20 cellular contexts compared by ENCODE assay signal in genomic region chr18:61690418-61691138, GRCh38.
DNase-seq lines count a peak whose midpoint lies in the region; ATAC-seq, FAIRE-seq and TF ChIP-seq lines count a peak whose summit lies in the region.
"Had no signal": no experiment of that assay in that cellular context is flagged by ENCODE, and none has a peak within 500 bp of the region (broad histone marks: within the 10 kb centered on the region; RNA-seq: fewer than 3 reads in every experiment).

No MANE protein-coding gene starts in this region.

- peak; percentile 83 for DNase-seq in NCI-H69 (lab: John Stamatoyannopoulos, UW)
- DNase-seq in body of pancreas = peak in 3 of 4 donors; percentile 26 to 66 (median 40)
- DNase-seq in kidney tubule cell (ENCODE audit: low spot score) = peak; percentile 75
- peak in 4 of 6 donors; percentile 18 to 48 (median 37) for DNase-seq in pancreas
- no peak for DNase-seq in SW 1271 (lab: John Stamatoyannopoulos, UW)
- DNase-seq in occipital lobe (lab: John Stamatoyannopoulos, UW) = no peak
- DNase-seq: CD4-positive, alpha-beta T cell; DMS79; MG63; NCI-H187 treated with DMSO at 0.1 percent for 48 hours; NCI-H2107; NCI-H2227 treated with DMSO at 0.1 percent for 48 hours; NCI-H524; PC-9; RPMI8226; SHP77; SK-N-SH had no signal

- no peaks in the 10 kb centered on the region for H3K36me3 ChIP-seq in body of pancreas (replicated peaks in 1 of 2; ENCODE audit: insufficient read depth in 1 of 2, low read depth in 2 of 2)
- no peaks in the 10 kb centered on the region for H3K36me3 ChIP-seq in pancreas
- H3K36me3 ChIP-seq: BLaER1, MG63 had no signal

- FAIRE-seq in pancreas (lab: Jason Lieb, UNC) = no peak
- FAIRE-seq: K562 had no signal

- WGBS in body of pancreas, 2 donors = 33 to 40% methylated on average over 5 of the region's 5 CpGs
- WGBS in pancreas, 2 donors = 34 to 35% methylated on average over 5 of the region's 5 CpGs

- H3K4me1 ChIP-seq in body of pancreas (peaks cover 17% of the 10 kb centered on the region), pancreas (peaks cover 7 to 14% (median 8%) of the 10 kb centered on the region in 3 donors)
- H3K4me1 ChIP-seq: BLaER1 had no signal

- no peaks in the 10 kb centered on the region for H3K9me3 ChIP-seq in body of pancreas
- H3K9me3 ChIP-seq in pancreas = no peaks in the 10 kb centered on the region
- H3K9me3 ChIP-seq: BLaER1, MG63, SK-N-SH had no signal

- H3K27ac ChIP-seq in body of pancreas = peak overlapping the region; percentile 8 to 67 (median 55)
- peak overlapping the region in 3 of 4 donors; percentile 17 to 50 (median 45) for H3K27ac ChIP-seq in pancreas
- H3K27ac ChIP-seq: BLaER1, PC-9 had no signal

- H3K4me3 ChIP-seq in body of pancreas (no peak overlapping the region), pancreas (no peak overlapping the region)
- H3K4me3 ChIP-seq: BLaER1, K562, MG63, PC-9 had no signal

- no peak for TF ChIP-seq POLR2A in body of pancreas (IDR thresholded peaks at IDR 0.05)

- H3K27me3 ChIP-seq in body of pancreas (no peaks in the 10 kb centered on the region), pancreas (no peaks in the 10 kb centered on the region)
- H3K27me3 ChIP-seq: BLaER1, MG63 had no signal

- ATAC-seq in body of pancreas (peak; percentile 90), pancreas (peak; percentile 86 to 93 (median 92)), HG03457 (IDR thresholded peaks at IDR 0.05; ENCODE audit: unreplicated experiment) (no peak)
- ATAC-seq: K562 had no signal

- intact Hi-C loops in body of pancreas (cut with DNase I) = no loop called here
- intact Hi-C loops in pancreas (cut with DNase I) = no loop called here

- TF ChIP-seq CTCF in body of pancreas (IDR thresholded peaks at IDR 0.05) (no peak), pancreas (IDR thresholded peaks at IDR 0.05) (no peak)

Comparison
In these comparisons a context has a peak if more than half of its experiments do, and no peak if none do; other contexts are left out.
1. DNase-seq: peak in NCI-H69 (single experiment), body of pancreas (3 of 4), kidney tubule cell (single experiment) and pancreas (4 of 6); none in SW 1271 (0 of 2) and occipital lobe (single experiment).